Comparison of ENCODE assay signal across 8 cellular contexts in genomic region chr17:47905221-47905733, GRCh38. TPM values are rescaled to one million over a fixed set of nuclear protein-coding genes. Genes with fewer than 3 reads are reported as not detected.
A peak's percentile ranks its signal among the peaks of the same experiment; 100 is the strongest.
DNase-seq lines count a peak whose midpoint lies in the region; ATAC-seq and TF ChIP-seq lines count a peak whose summit lies in the region.

No MANE protein-coding gene starts in this region.

- peak overlapping the region; percentile 1 for H3K4me2 ChIP-seq in parathyroid adenoma (ENCODE audit: low read length)

- H3K27ac ChIP-seq in ascending aorta (peak overlapping the region; percentile 92 to 96), parathyroid adenoma (peak overlapping the region; percentile 63)

- intact Hi-C loops in ascending aorta (cut with DNase I), result loop anchor here (2.0 to 5.0 kb wide), 2 partner anchors 66 to 117 kb away; partner anchors contain the start of gene CDK5RAP3

- peak overlapping the region in 1 of 2 donors; percentile 14 for H3K4me3 ChIP-seq in ascending aorta
- no peak overlapping the region for H3K4me3 ChIP-seq in parathyroid adenoma (ENCODE audit: low read depth, low read length)

- H2AFZ ChIP-seq in parathyroid adenoma, result peak overlapping the region; percentile 61

- no peak for ATAC-seq in GM21447 (IDR thresholded peaks at IDR 0.05; ENCODE audit: unreplicated experiment)
- no peak for ATAC-seq in HG03460 (IDR thresholded peaks at IDR 0.05; ENCODE audit: unreplicated experiment)
- ATAC-seq in HG03025 (IDR thresholded peaks at IDR 0.05; ENCODE audit: low FRiP score, unreplicated experiment), result no peak

- H3K36me3 ChIP-seq in ascending aorta (no peaks in the 10 kb centered on the region), parathyroid adenoma (ENCODE audit: control insufficient read depth, insufficient read depth, low read length) (no peaks in the 10 kb centered on the region)

- peak; percentile 63 for DNase-seq in AG09319 (ENCODE audit: extremely low read depth, low read depth)
- peak; percentile 18 to 91 for DNase-seq in ascending aorta (ENCODE audit: low spot score in 2 of 2)
- DNase-seq in globus pallidus (ENCODE audit: low spot score), result peak; percentile 83
- no peak for DNase-seq in activated effector memory CD4-positive, alpha-beta T cell treated with Interleukin-2 at 50 U/mL for 16 hours

- peaks cover 32% of the 10 kb centered on the region for H3K79me2 ChIP-seq in parathyroid adenoma

- H3K9me3 ChIP-seq in ascending aorta, result no peaks in the 10 kb centered on the region
- no peaks in the 10 kb centered on the region for H3K9me3 ChIP-seq in parathyroid adenoma (ENCODE audit: control insufficient read depth, low read length)

- no peak overlapping the region for H3K9ac ChIP-seq in parathyroid adenoma

- H3K4me1 ChIP-seq in ascending aorta (peaks cover 42 to 88% of the 10 kb centered on the region in 2 donors), parathyroid adenoma (peaks cover 9% of the 10 kb centered on the region)

- TF ChIP-seq CTCF in AG09319 (IDR thresholded peaks at IDR 0.05; ENCODE audit: low read depth, low read length), result no peak
- TF ChIP-seq CTCF in ascending aorta (IDR thresholded peaks at IDR 0.05), result no peak
- no peak for TF ChIP-seq CTCF in parathyroid adenoma (IDR thresholded peaks at IDR 0.05)

- H3K27me3 ChIP-seq in ascending aorta, result no peaks in the 10 kb centered on the region
- no peaks in the 10 kb centered on the region for H3K27me3 ChIP-seq in parathyroid adenoma (ENCODE audit: control insufficient read depth, insufficient read depth, low read length)

RNA-seq across cellular contexts. Expression of gene SP2, which starts 9.2 kb away (rescaled TPM):
- total RNA-seq in ascending aorta, result 198 TPM

RNA-seq across cellular contexts. Expression of gene PNPO, which starts 36.1 kb away (rescaled TPM):
- total RNA-seq in ascending aorta, result 36.7 TPM

RNA-seq across cellular contexts. Expression of gene PRR15L, which starts 52.4 kb away (rescaled TPM):
- not detected for total RNA-seq in ascending aorta

RNA-seq across cellular contexts. Expression of gene SP6, which starts 54.3 kb away (rescaled TPM):
- 0.11 TPM for total RNA-seq in ascending aorta
